30 cellular contexts compared by ENCODE assay signal in genomic region chr9:71268871-71269640, GRCh38.
"Had no signal": no experiment of that assay in that cellular context is flagged by ENCODE, and none has a peak within 500 bp of the region (broad histone marks: within the 10 kb centered on the region; RNA-seq: fewer than 3 reads in every experiment).

No MANE protein-coding gene starts in this region.

- H3K4me3 ChIP-seq: ascending aorta, esophagus squamous epithelium, lower lobe of right lung, pancreas, psoas muscle, right atrium auricular region, tibial nerve had no signal

- H3K27me3 ChIP-seq: ascending aorta, brain microvascular endothelial cell, esophagus squamous epithelium, pancreas, right atrium auricular region, tibial nerve had no signal

- H3K9me3 ChIP-seq: ascending aorta, esophagus squamous epithelium, lower lobe of right lung, pancreas, psoas muscle, right atrium auricular region, tibial nerve had no signal

- ATAC-seq: activated CD4-positive, CD25-positive, alpha-beta regulatory T cell treated with anti-CD3 and anti-CD28 coated beads, Interleukin-2, amount 50 U/mL, for 24 hours; left colon; lower lobe of right lung; naive thymus-derived CD8-positive, alpha-beta T cell; pancreas; psoas muscle; stimulated activated naive B cell treated with anti-CD40 and anti-IgM and Interleukin-4, amounts not matched to agents 10 μg/mL and 1 μg/mL and 100 μg/mL, for 72 hours had no signal

- H3K36me3 Mint-ChIP-seq: activated CD4-positive, alpha-beta memory T cell treated with anti-CD3 and anti-CD28 coated beads for 36 hours; activated naive CD8-positive, alpha-beta T cell treated with anti-CD3 and anti-CD28 coated beads, Interleukin-2, amount 10 ng/mL, durations not matched to agents 7 days and 5 days; naive thymus-derived CD8-positive, alpha-beta T cell; stimulated activated naive B cell treated with anti-CD40 and anti-IgM and Interleukin-4, amounts not matched to agents 10 μg/mL and 1 μg/mL and 100 μg/mL, for 72 hours had no signal

- H3K4me1 ChIP-seq: ascending aorta, esophagus squamous epithelium, lower lobe of right lung, pancreas, psoas muscle, right atrium auricular region, tibial nerve had no signal

- H3K27me3 Mint-ChIP-seq: dendritic cell treated with granulocyte-macrophage colony-stimulating factor and Interleukin-4, amounts not matched to agents 40 ng/mL and 50 ng/mL, for 4 days had no signal

- H3K36me3 ChIP-seq: ascending aorta, brain microvascular endothelial cell, esophagus squamous epithelium, lower lobe of right lung, pancreas, right atrium auricular region, tibial nerve, WERI-Rb-1 had no signal

- H3K4me3 Mint-ChIP-seq: activated CD4-positive, alpha-beta memory T cell treated with anti-CD3 and anti-CD28 coated beads for 36 hours; activated CD4-positive, alpha-beta T cell treated with anti-CD3 and anti-CD28 coated beads, Interleukin-2, amount 10 ng/mL, durations not matched to agents 24 days and 14 days; activated naive CD4-positive, alpha-beta T cell treated with anti-CD3 and anti-CD28 coated beads for 36 hours; activated naive CD8-positive, alpha-beta T cell treated with anti-CD3 and anti-CD28 coated beads, Interleukin-2, amount 10 ng/mL, durations not matched to agents 7 days and 5 days; activated T-helper 1 cell treated with anti-CD3 and anti-CD28 coated beads, Interleukin-12 subunit alpha, Interleukin-12 subunit beta, Interleukin-2, Interleukin-4 antibody, amounts not matched to agents 30 ng/mL and 10 ng/mL and 1 ng/mL, durations not matched to agents 14 hours and 24 hours and 36 hours; dendritic cell treated with granulocyte-macrophage colony-stimulating factor and Interleukin-4, amounts not matched to agents 40 ng/mL and 50 ng/mL, for 4 days; naive thymus-derived CD8-positive, alpha-beta T cell; stimulated activated naive B cell treated with anti-CD40 and anti-IgM and Interleukin-4, amounts not matched to agents 10 μg/mL and 1 μg/mL and 100 μg/mL, for 72 hours; T-helper 1 cell treated with Interleukin-12 subunit alpha and Interleukin-12 subunit beta and Interleukin-4 antibody, amounts not matched to agents 30 μg/mL and 1 μg/mL, for 36 hours had no signal

- DNase-seq: activated CD4-positive, alpha-beta memory T cell treated with anti-CD3 and anti-CD28 coated beads for 36 hours; activated CD4-positive, alpha-beta T cell treated with anti-CD3 and anti-CD28 coated beads, Interleukin-2, amount 10 ng/mL, durations not matched to agents 24 days and 14 days; activated CD8-positive, alpha-beta memory T cell treated with anti-CD3 and anti-CD28 coated beads, Interleukin-2, amount 50 U/mL, for 4 hours; activated effector memory CD4-positive, alpha-beta T cell treated with anti-CD3 and anti-CD28 coated beads, Interleukin-2, amount 50 U/mL, for 16 hours; activated naive CD4-positive, alpha-beta T cell treated with anti-CD3 and anti-CD28 coated beads for 36 hours; activated naive CD8-positive, alpha-beta T cell treated with anti-CD3 and anti-CD28 coated beads, Interleukin-2, amount 10 ng/mL, durations not matched to agents 7 days and 5 days; activated T-cell treated with anti-CD3 and anti-CD28 coated beads, Interleukin-2, amount 50 U/mL, for 1 hour; brain microvascular endothelial cell; caudate nucleus; esophagus squamous epithelium; foreskin melanocyte; left colon; lower lobe of right lung; mesenchymal stem cell; naive thymus-derived CD8-positive, alpha-beta T cell; pancreas; psoas muscle; stimulated activated CD4-positive, alpha-beta T cell treated with anti-CD3 and anti-CD28 coated beads, Interleukin-15, amount 100 ng/mL, for 24 hours; stimulated activated CD4-positive, alpha-beta T cell treated with anti-CD3 and anti-CD28 coated beads, Interleukin-2, amount 100 ng/mL, for 24 hours; stimulated activated naive B cell treated with anti-CD40 and anti-IgM and Interleukin-4, amounts not matched to agents 10 μg/mL and 1 μg/mL and 100 μg/mL, for 72 hours; SW 1271; T-helper 9 cell; WERI-Rb-1 had no signal

- H3K27ac Mint-ChIP-seq: activated CD4-positive, alpha-beta memory T cell treated with anti-CD3 and anti-CD28 coated beads for 36 hours; activated CD4-positive, alpha-beta T cell treated with anti-CD3 and anti-CD28 coated beads, Interleukin-2, amount 10 ng/mL, durations not matched to agents 24 days and 14 days; activated naive CD4-positive, alpha-beta T cell treated with anti-CD3 and anti-CD28 coated beads for 36 hours; activated naive CD8-positive, alpha-beta T cell treated with anti-CD3 and anti-CD28 coated beads, Interleukin-2, amount 10 ng/mL, durations not matched to agents 7 days and 5 days; activated T-helper 1 cell treated with anti-CD3 and anti-CD28 coated beads, Interleukin-12 subunit alpha, Interleukin-12 subunit beta, Interleukin-2, Interleukin-4 antibody, amounts not matched to agents 30 ng/mL and 10 ng/mL and 1 ng/mL, durations not matched to agents 14 hours and 24 hours and 36 hours; dendritic cell treated with granulocyte-macrophage colony-stimulating factor and Interleukin-4, amounts not matched to agents 40 ng/mL and 50 ng/mL, for 4 days; naive thymus-derived CD8-positive, alpha-beta T cell; stimulated activated naive B cell treated with anti-CD40 and anti-IgM and Interleukin-4, amounts not matched to agents 10 μg/mL and 1 μg/mL and 100 μg/mL, for 72 hours; T-helper 1 cell treated with Interleukin-12 subunit alpha and Interleukin-12 subunit beta and Interleukin-4 antibody, amounts not matched to agents 30 μg/mL and 1 μg/mL, for 36 hours had no signal

- H3K27ac ChIP-seq: ascending aorta, brain microvascular endothelial cell, esophagus squamous epithelium, lower lobe of right lung, pancreas, psoas muscle, right atrium auricular region, tibial nerve, WERI-Rb-1 had no signal

- H3K9me3 Mint-ChIP-seq: activated CD4-positive, alpha-beta memory T cell treated with anti-CD3 and anti-CD28 coated beads for 36 hours; activated CD4-positive, alpha-beta T cell treated with anti-CD3 and anti-CD28 coated beads, Interleukin-2, amount 10 ng/mL, durations not matched to agents 24 days and 14 days; activated naive CD4-positive, alpha-beta T cell treated with anti-CD3 and anti-CD28 coated beads for 36 hours; activated naive CD8-positive, alpha-beta T cell treated with anti-CD3 and anti-CD28 coated beads, Interleukin-2, amount 10 ng/mL, durations not matched to agents 7 days and 5 days; activated T-helper 1 cell treated with anti-CD3 and anti-CD28 coated beads, Interleukin-12 subunit alpha, Interleukin-12 subunit beta, Interleukin-2, Interleukin-4 antibody, amounts not matched to agents 30 ng/mL and 10 ng/mL and 1 ng/mL, durations not matched to agents 14 hours and 24 hours and 36 hours; dendritic cell treated with granulocyte-macrophage colony-stimulating factor and Interleukin-4, amounts not matched to agents 40 ng/mL and 50 ng/mL, for 4 days; naive thymus-derived CD8-positive, alpha-beta T cell; stimulated activated naive B cell treated with anti-CD40 and anti-IgM and Interleukin-4, amounts not matched to agents 10 μg/mL and 1 μg/mL and 100 μg/mL, for 72 hours; T-helper 1 cell treated with Interleukin-12 subunit alpha and Interleukin-12 subunit beta and Interleukin-4 antibody, amounts not matched to agents 30 μg/mL and 1 μg/mL, for 36 hours had no signal

- H3K4me1 Mint-ChIP-seq: activated CD4-positive, alpha-beta T cell treated with anti-CD3 and anti-CD28 coated beads, Interleukin-2, amount 10 ng/mL, durations not matched to agents 24 days and 14 days; activated naive CD8-positive, alpha-beta T cell treated with anti-CD3 and anti-CD28 coated beads, Interleukin-2, amount 10 ng/mL, durations not matched to agents 7 days and 5 days; naive thymus-derived CD8-positive, alpha-beta T cell; stimulated activated naive B cell treated with anti-CD40 and anti-IgM and Interleukin-4, amounts not matched to agents 10 μg/mL and 1 μg/mL and 100 μg/mL, for 72 hours had no signal
